ENCODE assay signal across 1 cellular context in the genomic region with DNA sequence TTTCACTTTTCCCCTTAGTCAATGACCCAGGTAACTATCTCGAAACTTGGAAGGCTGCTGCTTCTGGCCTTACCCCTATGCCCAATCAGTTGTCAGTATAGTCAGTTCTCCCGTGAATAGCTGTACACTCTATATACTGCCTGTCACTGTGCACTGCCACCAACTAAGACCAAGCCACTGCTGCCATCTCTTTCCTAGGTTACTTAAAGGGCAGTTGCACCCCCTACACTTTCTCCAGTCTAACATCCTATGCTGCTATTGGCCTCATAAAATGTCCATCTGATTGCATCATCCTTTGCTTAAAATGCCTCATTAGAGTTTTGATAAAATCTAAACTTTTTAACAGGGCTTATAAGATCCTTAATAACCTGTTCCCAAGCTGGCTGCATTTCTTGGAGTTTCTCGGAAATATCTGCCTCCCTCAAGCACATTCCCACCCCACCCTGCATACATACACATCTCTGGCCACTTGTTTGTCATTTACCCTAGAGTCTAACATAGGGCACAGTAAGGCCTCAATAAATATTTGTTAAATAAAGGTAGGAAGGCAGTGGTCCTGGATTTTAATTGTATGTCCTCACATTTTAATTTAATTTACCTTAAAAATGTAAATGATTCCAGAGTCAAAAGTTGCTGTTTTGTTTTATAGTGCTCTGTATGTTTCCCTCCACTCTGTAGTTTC.
TF ChIP-seq lines count a peak whose summit lies in the region.

No MANE protein-coding gene starts in this region.

TF ChIP-seq in K562, 482 proteins besides CTCF, POLR2A, EP300 and RAD21 (continued from another document and continues in another):
- TF ChIP-seq, protein P1, sequence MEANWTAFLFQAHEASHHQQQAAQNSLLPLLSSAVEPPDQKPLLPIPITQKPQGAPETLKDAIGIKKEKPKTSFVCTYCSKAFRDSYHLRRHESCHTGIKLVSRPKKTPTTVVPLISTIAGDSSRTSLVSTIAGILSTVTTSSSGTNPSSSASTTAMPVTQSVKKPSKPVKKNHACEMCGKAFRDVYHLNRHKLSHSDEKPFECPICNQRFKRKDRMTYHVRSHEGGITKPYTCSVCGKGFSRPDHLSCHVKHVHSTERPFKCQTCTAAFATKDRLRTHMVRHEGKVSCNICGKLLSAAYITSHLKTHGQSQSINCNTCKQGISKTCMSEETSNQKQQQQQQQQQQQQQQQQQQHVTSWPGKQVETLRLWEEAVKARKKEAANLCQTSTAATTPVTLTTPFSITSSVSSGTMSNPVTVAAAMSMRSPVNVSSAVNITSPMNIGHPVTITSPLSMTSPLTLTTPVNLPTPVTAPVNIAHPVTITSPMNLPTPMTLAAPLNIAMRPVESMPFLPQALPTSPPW (CRISPR knock-in tag; IDR thresholded peaks at IDR 0.05) = 0 out of 2 replicates have a peak, but pooled peaks have one; percentile 20
- TF ChIP-seq SRSF1 (IDR thresholded peaks at IDR 0.05; ENCODE audit: low read depth, low read length) (no peak), ZNF75A (CRISPR knock-in tag; IDR thresholded peaks at IDR 0.05) (no peak), YBX1 (IDR thresholded peaks at IDR 0.05) (no peak), STAG1 (CRISPR knock-in tag; IDR thresholded peaks at IDR 0.05; ENCODE audit: borderline replicate concordance) (no peak), MCM3 (IDR thresholded peaks at IDR 0.05) (no peak), SRF (CRISPR knock-in tag; IDR thresholded peaks at IDR 0.05) (no peak), MAFG (tag; conservative IDR thresholded peaks at IDR 0.05) (no peak), HMG20A (CRISPR knock-in tag; conservative IDR thresholded peaks at IDR 0.05) (no peak), ZFP1 (CRISPR knock-in tag; IDR thresholded peaks at IDR 0.05) (no peak), ZNF717 (CRISPR knock-in tag; IDR thresholded peaks at IDR 0.05) (no peak), ZC3H8 (IDR thresholded peaks at IDR 0.05) (no peak), CREB1 (IDR thresholded peaks at IDR 0.05) (no peak), CREB1 (CRISPR knock-in tag; IDR thresholded peaks at IDR 0.05) (no peak), MED1 (CRISPR knock-in tag; IDR thresholded peaks at IDR 0.05; ENCODE audit: borderline replicate concordance) (no peak), NBN (IDR thresholded peaks at IDR 0.05; ENCODE audit: low read depth) (no peak), HNRNPLL (IDR thresholded peaks at IDR 0.05; ENCODE audit: low read depth, low read length, poor library complexity, severe bottlenecking) (no peak), ZNF253 (CRISPR knock-in tag; conservative IDR thresholded peaks at IDR 0.05) (no peak), GTF2E2 (tag; IDR thresholded peaks at IDR 0.05) (peak; percentile 60), ZNF668 (CRISPR knock-in tag; IDR thresholded peaks at IDR 0.05) (no peak), PHF8 (IDR thresholded peaks at IDR 0.05; ENCODE audit: borderline replicate concordance, low read length) (no peak), THRAP3 (IDR thresholded peaks at IDR 0.05; ENCODE audit: borderline replicate concordance) (no peak), LEF1 (IDR thresholded peaks at IDR 0.05) (no peak), FOXP1 (CRISPR knock-in tag; IDR thresholded peaks at IDR 0.05) (no peak), ZNF217 (CRISPR knock-in tag; IDR thresholded peaks at IDR 0.05) (no peak), NR3C1 (CRISPR knock-in tag; IDR thresholded peaks at IDR 0.05) (no peak), SMC3 (conservative IDR thresholded peaks at IDR 0.05; ENCODE audit: insufficient read depth, low read depth, low read length) (no peak), EHMT2 (IDR thresholded peaks at IDR 0.05) (no peak), LCOR (CRISPR knock-in tag; IDR thresholded peaks at IDR 0.05) (no peak), TEAD2 (tag; IDR thresholded peaks at IDR 0.05) (peak; percentile 63; the same call in 1 of the 2 replicates), TAF15 (IDR thresholded peaks at IDR 0.05; ENCODE audit: low read depth, low read length) (no peak), KHSRP (IDR thresholded peaks at IDR 0.05) (no peak), KDM2B (CRISPR knock-in tag; IDR thresholded peaks at IDR 0.05) (no peak), FOS (IDR thresholded peaks at IDR 0.05; ENCODE audit: extremely low read depth, insufficient read length) (no peak), HDAC6 (IDR thresholded peaks at IDR 0.05; ENCODE audit: low read depth, low read length) (no peak), ZNF76 (CRISPR knock-in tag; IDR thresholded peaks at IDR 0.05; ENCODE audit: borderline replicate concordance) (no peak), STAT5B (CRISPR knock-in tag; IDR thresholded peaks at IDR 0.05) (no peak), PURB (CRISPR knock-in tag; IDR thresholded peaks at IDR 0.05; ENCODE audit: low read depth) (no peak), NR2C2 (CRISPR knock-in tag; IDR thresholded peaks at IDR 0.05) (0 out of 2 replicates have a peak, but pooled peaks have one; percentile 14), NR2C2 (tag; IDR thresholded peaks at IDR 0.05) (peak; percentile 59; the same call in 1 of the 2 replicates)
- TF ChIP-seq, protein P2, sequence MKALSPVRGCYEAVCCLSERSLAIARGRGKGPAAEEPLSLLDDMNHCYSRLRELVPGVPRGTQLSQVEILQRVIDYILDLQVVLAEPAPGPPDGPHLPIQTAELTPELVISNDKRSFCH (CRISPR knock-in tag; IDR thresholded peaks at IDR 0.05) = no peak
- TF ChIP-seq, protein P2 (tag; IDR thresholded peaks at IDR 0.05) = 0 out of 2 replicates have a peak, but pooled peaks have one; percentile 33
- TF ChIP-seq, protein P3, sequence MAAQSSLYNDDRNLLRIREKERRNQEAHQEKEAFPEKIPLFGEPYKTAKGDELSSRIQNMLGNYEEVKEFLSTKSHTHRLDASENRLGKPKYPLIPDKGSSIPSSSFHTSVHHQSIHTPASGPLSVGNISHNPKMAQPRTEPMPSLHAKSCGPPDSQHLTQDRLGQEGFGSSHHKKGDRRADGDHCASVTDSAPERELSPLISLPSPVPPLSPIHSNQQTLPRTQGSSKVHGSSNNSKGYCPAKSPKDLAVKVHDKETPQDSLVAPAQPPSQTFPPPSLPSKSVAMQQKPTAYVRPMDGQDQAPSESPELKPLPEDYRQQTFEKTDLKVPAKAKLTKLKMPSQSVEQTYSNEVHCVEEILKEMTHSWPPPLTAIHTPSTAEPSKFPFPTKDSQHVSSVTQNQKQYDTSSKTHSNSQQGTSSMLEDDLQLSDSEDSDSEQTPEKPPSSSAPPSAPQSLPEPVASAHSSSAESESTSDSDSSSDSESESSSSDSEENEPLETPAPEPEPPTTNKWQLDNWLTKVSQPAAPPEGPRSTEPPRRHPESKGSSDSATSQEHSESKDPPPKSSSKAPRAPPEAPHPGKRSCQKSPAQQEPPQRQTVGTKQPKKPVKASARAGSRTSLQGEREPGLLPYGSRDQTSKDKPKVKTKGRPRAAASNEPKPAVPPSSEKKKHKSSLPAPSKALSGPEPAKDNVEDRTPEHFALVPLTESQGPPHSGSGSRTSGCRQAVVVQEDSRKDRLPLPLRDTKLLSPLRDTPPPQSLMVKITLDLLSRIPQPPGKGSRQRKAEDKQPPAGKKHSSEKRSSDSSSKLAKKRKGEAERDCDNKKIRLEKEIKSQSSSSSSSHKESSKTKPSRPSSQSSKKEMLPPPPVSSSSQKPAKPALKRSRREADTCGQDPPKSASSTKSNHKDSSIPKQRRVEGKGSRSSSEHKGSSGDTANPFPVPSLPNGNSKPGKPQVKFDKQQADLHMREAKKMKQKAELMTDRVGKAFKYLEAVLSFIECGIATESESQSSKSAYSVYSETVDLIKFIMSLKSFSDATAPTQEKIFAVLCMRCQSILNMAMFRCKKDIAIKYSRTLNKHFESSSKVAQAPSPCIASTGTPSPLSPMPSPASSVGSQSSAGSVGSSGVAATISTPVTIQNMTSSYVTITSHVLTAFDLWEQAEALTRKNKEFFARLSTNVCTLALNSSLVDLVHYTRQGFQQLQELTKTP (IDR thresholded peaks at IDR 0.05; ENCODE audit: low read depth in 1 of 2, partially characterized antibody in 2 of 2) = peak in 1 of 2 experiments; percentile 67
- TF ChIP-seq, protein P4, sequence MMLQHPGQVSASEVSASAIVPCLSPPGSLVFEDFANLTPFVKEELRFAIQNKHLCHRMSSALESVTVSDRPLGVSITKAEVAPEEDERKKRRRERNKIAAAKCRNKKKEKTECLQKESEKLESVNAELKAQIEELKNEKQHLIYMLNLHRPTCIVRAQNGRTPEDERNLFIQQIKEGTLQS (IDR thresholded peaks at IDR 0.05) = peak; percentile 99
- TF ChIP-seq, protein P4 (CRISPR knock-in tag; conservative IDR thresholded peaks at IDR 0.05) = no peak
- TF ChIP-seq, protein P5, sequence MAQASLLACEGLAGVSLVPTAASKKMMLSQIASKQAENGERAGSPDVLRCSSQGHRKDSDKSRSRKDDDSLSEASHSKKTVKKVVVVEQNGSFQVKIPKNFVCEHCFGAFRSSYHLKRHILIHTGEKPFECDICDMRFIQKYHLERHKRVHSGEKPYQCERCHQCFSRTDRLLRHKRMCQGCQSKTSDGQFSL (CRISPR knock-in tag; IDR thresholded peaks at IDR 0.05) = no peak
- TF ChIP-seq, protein P5 (tag; IDR thresholded peaks at IDR 0.05) = peak in 1 of 2 experiments; percentile 45; a peak in 1 of 4 replicates
- TF ChIP-seq, protein P6, sequence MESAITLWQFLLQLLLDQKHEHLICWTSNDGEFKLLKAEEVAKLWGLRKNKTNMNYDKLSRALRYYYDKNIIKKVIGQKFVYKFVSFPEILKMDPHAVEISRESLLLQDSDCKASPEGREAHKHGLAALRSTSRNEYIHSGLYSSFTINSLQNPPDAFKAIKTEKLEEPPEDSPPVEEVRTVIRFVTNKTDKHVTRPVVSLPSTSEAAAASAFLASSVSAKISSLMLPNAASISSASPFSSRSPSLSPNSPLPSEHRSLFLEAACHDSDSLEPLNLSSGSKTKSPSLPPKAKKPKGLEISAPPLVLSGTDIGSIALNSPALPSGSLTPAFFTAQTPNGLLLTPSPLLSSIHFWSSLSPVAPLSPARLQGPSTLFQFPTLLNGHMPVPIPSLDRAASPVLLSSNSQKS (CRISPR knock-in tag; IDR thresholded peaks at IDR 0.05) = no peak
- TF ChIP-seq, protein P7, sequence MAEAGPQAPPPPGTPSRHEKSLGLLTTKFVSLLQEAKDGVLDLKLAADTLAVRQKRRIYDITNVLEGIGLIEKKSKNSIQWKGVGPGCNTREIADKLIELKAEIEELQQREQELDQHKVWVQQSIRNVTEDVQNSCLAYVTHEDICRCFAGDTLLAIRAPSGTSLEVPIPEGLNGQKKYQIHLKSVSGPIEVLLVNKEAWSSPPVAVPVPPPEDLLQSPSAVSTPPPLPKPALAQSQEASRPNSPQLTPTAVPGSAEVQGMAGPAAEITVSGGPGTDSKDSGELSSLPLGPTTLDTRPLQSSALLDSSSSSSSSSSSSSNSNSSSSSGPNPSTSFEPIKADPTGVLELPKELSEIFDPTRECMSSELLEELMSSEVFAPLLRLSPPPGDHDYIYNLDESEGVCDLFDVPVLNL (CRISPR knock-in tag; IDR thresholded peaks at IDR 0.05; ENCODE audit: low read depth) = no peak
- TF ChIP-seq, protein P8, sequence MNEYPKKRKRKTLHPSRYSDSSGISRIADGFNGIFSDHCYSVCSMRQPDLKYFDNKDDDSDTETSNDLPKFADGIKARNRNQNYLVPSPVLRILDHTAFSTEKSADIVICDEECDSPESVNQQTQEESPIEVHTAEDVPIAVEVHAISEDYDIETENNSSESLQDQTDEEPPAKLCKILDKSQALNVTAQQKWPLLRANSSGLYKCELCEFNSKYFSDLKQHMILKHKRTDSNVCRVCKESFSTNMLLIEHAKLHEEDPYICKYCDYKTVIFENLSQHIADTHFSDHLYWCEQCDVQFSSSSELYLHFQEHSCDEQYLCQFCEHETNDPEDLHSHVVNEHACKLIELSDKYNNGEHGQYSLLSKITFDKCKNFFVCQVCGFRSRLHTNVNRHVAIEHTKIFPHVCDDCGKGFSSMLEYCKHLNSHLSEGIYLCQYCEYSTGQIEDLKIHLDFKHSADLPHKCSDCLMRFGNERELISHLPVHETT (CRISPR knock-in tag; conservative IDR thresholded peaks at IDR 0.05 in 1 of 2, IDR thresholded peaks at IDR 0.05 in 1 of 2) = 0 out of 4 replicates have a peak, but pooled peaks of 1 of the 2 experiments have one; percentile 15
- TF ChIP-seq, protein P9, sequence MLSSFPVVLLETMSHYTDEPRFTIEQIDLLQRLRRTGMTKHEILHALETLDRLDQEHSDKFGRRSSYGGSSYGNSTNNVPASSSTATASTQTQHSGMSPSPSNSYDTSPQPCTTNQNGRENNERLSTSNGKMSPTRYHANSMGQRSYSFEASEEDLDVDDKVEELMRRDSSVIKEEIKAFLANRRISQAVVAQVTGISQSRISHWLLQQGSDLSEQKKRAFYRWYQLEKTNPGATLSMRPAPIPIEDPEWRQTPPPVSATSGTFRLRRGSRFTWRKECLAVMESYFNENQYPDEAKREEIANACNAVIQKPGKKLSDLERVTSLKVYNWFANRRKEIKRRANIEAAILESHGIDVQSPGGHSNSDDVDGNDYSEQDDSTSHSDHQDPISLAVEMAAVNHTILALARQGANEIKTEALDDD (IDR thresholded peaks at IDR 0.05) = 0 out of 2 replicates have a peak, but pooled peaks have one; percentile 2
- TF ChIP-seq, protein P10, sequence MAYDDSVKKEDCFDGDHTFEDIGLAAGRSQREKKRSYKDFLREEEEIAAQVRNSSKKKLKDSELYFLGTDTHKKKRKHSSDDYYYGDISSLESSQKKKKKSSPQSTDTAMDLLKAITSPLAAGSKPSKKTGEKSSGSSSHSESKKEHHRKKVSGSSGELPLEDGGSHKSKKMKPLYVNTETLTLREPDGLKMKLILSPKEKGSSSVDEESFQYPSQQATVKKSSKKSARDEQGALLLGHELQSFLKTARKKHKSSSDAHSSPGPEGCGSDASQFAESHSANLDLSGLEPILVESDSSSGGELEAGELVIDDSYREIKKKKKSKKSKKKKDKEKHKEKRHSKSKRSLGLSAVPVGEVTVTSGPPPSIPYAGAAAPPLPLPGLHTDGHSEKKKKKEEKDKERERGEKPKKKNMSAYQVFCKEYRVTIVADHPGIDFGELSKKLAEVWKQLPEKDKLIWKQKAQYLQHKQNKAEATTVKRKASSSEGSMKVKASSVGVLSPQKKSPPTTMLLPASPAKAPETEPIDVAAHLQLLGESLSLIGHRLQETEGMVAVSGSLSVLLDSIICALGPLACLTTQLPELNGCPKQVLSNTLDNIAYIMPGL (CRISPR knock-in tag; IDR thresholded peaks at IDR 0.05) = no peak
